Comparison of ENCODE assay signal across 17 cellular contexts in genomic region chr10:6214612-6215011, GRCh38.
"Had no signal": no experiment of that assay in that cellular context is flagged by ENCODE, and none has a peak within 500 bp of the region (broad histone marks: within the 10 kb centered on the region; RNA-seq: fewer than 3 reads in every experiment).

No MANE protein-coding gene starts in this region.

- ATAC-seq: esophagus mucosa; gastroesophageal sphincter; left lung; natural killer cell treated with Interleukin-12 subunit alpha and Interleukin-12 subunit beta and Interleukin-15 and Interleukin-18, amount 100 ng/mL, for 72 hours had no signal

- H3K27me3 ChIP-seq: gastroesophageal sphincter, left lung, right atrium auricular region, suprapubic skin, tibial artery had no signal

- DNase-seq: central memory CD4-positive, alpha-beta T cell; cortex of kidney; effector memory CD4-positive, alpha-beta T cell; glutamatergic neuron; left lung; lower lobe of right lung; mesenchymal stem cell; midbrain; small intestine; stimulated activated CD4-positive, alpha-beta T cell treated with anti-CD3 and anti-CD28 coated beads, Interleukin-2, amount 100 ng/mL, for 48 hours; stimulated activated naive CD4-positive, alpha-beta T cell treated with Interleukin-2 at 50 U/mL for 16 hours; tibial artery had no signal

- H3K4me3 ChIP-seq: gastroesophageal sphincter, left lung, lower lobe of right lung, right atrium auricular region, suprapubic skin, tibial artery had no signal

- H3K9me3 ChIP-seq: gastroesophageal sphincter, left lung, lower lobe of right lung, right atrium auricular region, suprapubic skin, tibial artery had no signal

- H3K27ac ChIP-seq: gastroesophageal sphincter, left lung, lower lobe of right lung, right atrium auricular region, suprapubic skin, tibial artery had no signal
